In genomic region chr12:1800646-1801284, GRCh38 we compare ENCODE assay signal across 9 cellular contexts. TPM values are rescaled to one million over a fixed set of nuclear protein-coding genes. Genes with fewer than 3 reads are reported as not detected.
DNase-seq lines count a peak whose midpoint lies in the region; ATAC-seq and TF ChIP-seq lines count a peak whose summit lies in the region.
"Had no signal": no experiment of that assay in that cellular context is flagged by ENCODE, and none has a peak within 500 bp of the region (broad histone marks: within the 10 kb centered on the region; RNA-seq: fewer than 3 reads in every experiment).

No MANE protein-coding gene starts in this region.

- no peak overlapping the region for H3K4me3 Mint-ChIP-seq in activated T-cell treated with anti-CD3 and anti-CD28 coated beads, Interleukin-2, amount 50 U/mL, for 72 hours
- no peak overlapping the region for H3K4me3 Mint-ChIP-seq in endothelial cell (ENCODE audit: unreplicated experiment)
- H3K4me3 Mint-ChIP-seq: stimulated activated naive CD8-positive, alpha-beta T cell treated with anti-CD3 and anti-CD28 coated beads, Interleukin-15, Interleukin-2, amounts not matched to agents 100 ng/mL and 50 ng/mL, for 24 hours had no signal

- H3K27me3 Mint-ChIP-seq in activated T-cell treated with anti-CD3 and anti-CD28 coated beads, Interleukin-2, amount 50 U/mL, for 72 hours (ENCODE audit: low read depth) = no peaks in the 10 kb centered on the region
- H3K27me3 Mint-ChIP-seq in endothelial cell (ENCODE audit: unreplicated experiment) = peaks cover 3% of the 10 kb centered on the region
- H3K27me3 Mint-ChIP-seq: stimulated activated naive CD8-positive, alpha-beta T cell treated with anti-CD3 and anti-CD28 coated beads, Interleukin-15, Interleukin-2, amounts not matched to agents 100 ng/mL and 50 ng/mL, for 24 hours had no signal

- TF ChIP-seq EP300 in sigmoid colon (IDR thresholded peaks at IDR 0.05) = no peak

- H3K9me3 Mint-ChIP-seq in activated T-cell treated with anti-CD3 and anti-CD28 coated beads, Interleukin-2, amount 50 U/mL, for 72 hours = peaks cover 0 to 1% of the 10 kb centered on the region in 2 donors
- no peaks in the 10 kb centered on the region for H3K9me3 Mint-ChIP-seq in endothelial cell (ENCODE audit: unreplicated experiment)

- no peaks in the 10 kb centered on the region for H3K27me3 ChIP-seq in sigmoid colon

- no peak for ATAC-seq in activated T-cell treated with anti-CD3 and anti-CD28 coated beads, Interleukin-2, amount 50 U/mL, for 72 hours (replicated peaks in 1 of 2)
- no peak for ATAC-seq in GM18502 (IDR thresholded peaks at IDR 0.05; ENCODE audit: poor library complexity, unreplicated experiment)

- no peak overlapping the region for H3K27ac Mint-ChIP-seq in activated T-cell treated with anti-CD3 and anti-CD28 coated beads, Interleukin-2, amount 50 U/mL, for 72 hours
- no peak overlapping the region for H3K27ac Mint-ChIP-seq in endothelial cell (ENCODE audit: unreplicated experiment)
- H3K27ac Mint-ChIP-seq: stimulated activated naive CD8-positive, alpha-beta T cell treated with anti-CD3 and anti-CD28 coated beads, Interleukin-15, Interleukin-2, amounts not matched to agents 100 ng/mL and 50 ng/mL, for 24 hours had no signal

- peaks cover 0 to 2% of the 10 kb centered on the region in 2 donors for H3K36me3 Mint-ChIP-seq in activated T-cell treated with anti-CD3 and anti-CD28 coated beads, Interleukin-2, amount 50 U/mL, for 72 hours (ENCODE audit: insufficient read depth in 2 of 2)
- H3K36me3 Mint-ChIP-seq in endothelial cell (ENCODE audit: low read depth, unreplicated experiment) = peaks cover 8% of the 10 kb centered on the region

- peaks cover 0 to 28% (median 18%) of the 10 kb centered on the region in 4 donors for H3K4me1 ChIP-seq in sigmoid colon

- TF ChIP-seq CTCF in endothelial cell (IDR thresholded peaks at IDR 0.05; ENCODE audit: unreplicated experiment) (no peak), sigmoid colon (IDR thresholded peaks at IDR 0.05) (peak in 3 of 4 experiments; percentile 27 to 66 (median 63))

- H3K27ac ChIP-seq in sigmoid colon = no peak overlapping the region

- no peak overlapping the region for H3K4me3 ChIP-seq in sigmoid colon

- H3K36me3 ChIP-seq in sigmoid colon = no peaks in the 10 kb centered on the region

- DNase-seq in activated T-cell treated with anti-CD3 and anti-CD28 coated beads, Interleukin-2, amount 50 U/mL, for 1 hour = peak; percentile 42
- DNase-seq in activated T-cell treated with anti-CD3 and anti-CD28 coated beads, Interleukin-2, amount 50 U/mL, for 72 hours = no peak
- peak; percentile 40 for DNase-seq in NCI-H1092 treated with DMSO at 0.1 percent for 48 hours (lab: John Stamatoyannopoulos, UW)
- peak; percentile 71 for DNase-seq in endothelial cell (ENCODE audit: low spot score)
- DNase-seq in sigmoid colon = peak; percentile 74
- no peak for DNase-seq in NCI-H2029 (lab: John Stamatoyannopoulos, UW)
- DNase-seq in D341Med (ENCODE audit: low spot score) = no peak

- intact Hi-C loops in sigmoid colon (cut with DNase I) = no loop called here

- H3K4me1 Mint-ChIP-seq in activated T-cell treated with anti-CD3 and anti-CD28 coated beads, Interleukin-2, amount 50 U/mL, for 72 hours (ENCODE audit: low read depth) = peaks cover 10% of the 10 kb centered on the region
- peaks cover 1% of the 10 kb centered on the region for H3K4me1 Mint-ChIP-seq in endothelial cell (ENCODE audit: unreplicated experiment)

- H3K9me3 ChIP-seq in sigmoid colon = no peaks in the 10 kb centered on the region

- WGBS in sigmoid colon, 2 donors = 65 to 67% methylated on average over 10 of the region's 10 CpGs

- TF ChIP-seq POLR2A in sigmoid colon (IDR thresholded peaks at IDR 0.05) = no peak

RNA-seq across cellular contexts. Expression of gene LRTM2, which starts 19.6 kb away (rescaled TPM):
- total RNA-seq in activated T-cell treated with anti-CD3 and anti-CD28 coated beads, Interleukin-2, amount 50 U/mL, for 72 hours = under 1 TPM in 1 of 2 donors, not detected in 1; 0.14 TPM
- not detected for total RNA-seq in endothelial cell (ENCODE audit: unreplicated experiment)
- total RNA-seq in sigmoid colon = under 1 TPM in 1 of 4 donors, not detected in 3; 0.41 TPM
- polyA plus RNA-seq in sigmoid colon = under 1 TPM in 1 of 3 donors, not detected in 2; 0.09 TPM

Comparison
In these comparisons a context has a peak if more than half of its experiments do, and no peak if none do; other contexts are left out.
1. DNase-seq: peak in activated T-cell treated with anti-CD3 and anti-CD28 coated beads, Interleukin-2, amount 50 U/mL, for 1 hour (single experiment), NCI-H1092 treated with DMSO at 0.1 percent for 48 hours (single experiment), endothelial cell (single experiment) and sigmoid colon (single experiment); none in activated T-cell treated with anti-CD3 and anti-CD28 coated beads, Interleukin-2, amount 50 U/mL, for 72 hours (0 of 2), NCI-H2029 (single experiment) and D341Med (single experiment).